ENCODE assay signal across 1 cellular context in the genomic region with DNA sequence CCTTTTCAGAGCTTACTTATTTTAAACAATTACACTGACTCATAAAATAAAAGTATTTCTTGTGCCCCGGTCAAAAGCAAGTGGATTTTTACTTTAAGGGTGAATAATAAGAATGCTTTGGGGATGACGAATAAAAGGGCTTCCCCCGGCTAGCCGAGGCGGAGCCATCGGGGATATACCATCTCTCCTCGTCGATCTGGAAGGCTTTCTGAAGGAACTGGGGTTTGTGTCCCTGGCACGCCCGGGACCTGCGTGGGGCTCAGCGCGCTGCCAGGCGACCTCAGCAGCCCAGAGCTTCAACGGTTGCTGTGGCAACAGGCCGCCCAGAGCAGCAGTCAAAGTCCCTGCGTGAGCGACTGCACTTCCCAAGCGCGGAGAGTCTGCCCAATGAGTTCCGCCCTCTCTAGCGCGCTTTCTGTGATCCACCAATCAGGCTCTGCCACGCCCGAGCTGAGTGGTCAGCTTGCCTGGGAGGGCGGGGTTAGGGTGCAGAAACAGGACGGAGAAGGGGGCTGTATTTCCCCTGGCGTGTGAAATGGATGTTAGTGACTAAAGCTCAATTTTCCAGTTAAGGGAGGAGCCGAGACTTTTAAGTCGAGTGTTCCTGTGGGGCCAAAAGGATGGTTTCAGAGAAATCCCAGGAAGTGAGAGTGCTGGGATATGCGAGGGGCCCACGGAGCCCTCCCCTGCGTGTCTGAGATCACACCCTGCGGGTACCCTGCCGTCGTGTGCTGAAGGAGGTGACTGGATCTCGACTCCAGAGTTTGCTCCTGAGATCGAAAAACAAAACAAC.
TF ChIP-seq lines count a peak whose summit lies in the region.

No MANE protein-coding gene starts in this region.

TF ChIP-seq in K562, 482 proteins besides CTCF, POLR2A, EP300 and RAD21 (continued from another document and continues in another):
- TF ChIP-seq, protein P1, sequence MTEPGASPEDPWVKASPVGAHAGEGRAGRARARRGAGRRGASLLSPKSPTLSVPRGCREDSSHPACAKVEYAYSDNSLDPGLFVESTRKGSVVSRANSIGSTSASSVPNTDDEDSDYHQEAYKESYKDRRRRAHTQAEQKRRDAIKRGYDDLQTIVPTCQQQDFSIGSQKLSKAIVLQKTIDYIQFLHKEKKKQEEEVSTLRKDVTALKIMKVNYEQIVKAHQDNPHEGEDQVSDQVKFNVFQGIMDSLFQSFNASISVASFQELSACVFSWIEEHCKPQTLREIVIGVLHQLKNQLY (CRISPR knock-in tag; conservative IDR thresholded peaks at IDR 0.05): no peak
- TF ChIP-seq ZNF175 (CRISPR knock-in tag; IDR thresholded peaks at IDR 0.05; ENCODE audit: low read depth): no peak
- TF ChIP-seq, protein P2, sequence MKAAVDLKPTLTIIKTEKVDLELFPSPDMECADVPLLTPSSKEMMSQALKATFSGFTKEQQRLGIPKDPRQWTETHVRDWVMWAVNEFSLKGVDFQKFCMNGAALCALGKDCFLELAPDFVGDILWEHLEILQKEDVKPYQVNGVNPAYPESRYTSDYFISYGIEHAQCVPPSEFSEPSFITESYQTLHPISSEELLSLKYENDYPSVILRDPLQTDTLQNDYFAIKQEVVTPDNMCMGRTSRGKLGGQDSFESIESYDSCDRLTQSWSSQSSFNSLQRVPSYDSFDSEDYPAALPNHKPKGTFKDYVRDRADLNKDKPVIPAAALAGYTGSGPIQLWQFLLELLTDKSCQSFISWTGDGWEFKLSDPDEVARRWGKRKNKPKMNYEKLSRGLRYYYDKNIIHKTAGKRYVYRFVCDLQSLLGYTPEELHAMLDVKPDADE (conservative IDR thresholded peaks at IDR 0.05; ENCODE audit: control insufficient read depth, low read depth, low read length): no peak
- no peak; the same call in 1 of the 2 replicates for TF ChIP-seq ZNF75A (CRISPR knock-in tag; IDR thresholded peaks at IDR 0.05)
- 0 out of 2 replicates have a peak, but pooled peaks have one; percentile 8 for TF ChIP-seq XRCC5 (IDR thresholded peaks at IDR 0.05; ENCODE audit: low read depth, low read length)
- no peak for TF ChIP-seq BCL6 (CRISPR knock-in tag; IDR thresholded peaks at IDR 0.05)
- TF ChIP-seq SREBF1 (IDR thresholded peaks at IDR 0.05; ENCODE audit: borderline replicate concordance, low read depth, low read length): 0 out of 2 replicates have a peak, but pooled peaks have one; percentile 7
- TF ChIP-seq CBFA2T2 (conservative IDR thresholded peaks at IDR 0.05): no peak
- no peak for TF ChIP-seq YBX1 (IDR thresholded peaks at IDR 0.05)
- TF ChIP-seq NBN (IDR thresholded peaks at IDR 0.05; ENCODE audit: low read depth): no peak
- TF ChIP-seq ZBTB49 (CRISPR knock-in tag; IDR thresholded peaks at IDR 0.05; ENCODE audit: borderline replicate concordance): no peak
- no peak for TF ChIP-seq MED1 (CRISPR knock-in tag; IDR thresholded peaks at IDR 0.05; ENCODE audit: borderline replicate concordance)
- 0 out of 2 replicates have a peak, but pooled peaks have one; percentile 15 for TF ChIP-seq ZNF24 (IDR thresholded peaks at IDR 0.05)
- TF ChIP-seq KLF16 (IDR thresholded peaks at IDR 0.05): no peak
- peak; percentile 48 for TF ChIP-seq FOSL1 (tag; conservative IDR thresholded peaks at IDR 0.05)
- TF ChIP-seq PRMT5 (CRISPR knock-in tag; IDR thresholded peaks at IDR 0.05): no peak
- no peak for TF ChIP-seq NFE2 (IDR thresholded peaks at IDR 0.05; ENCODE audit: low read depth)
- TF ChIP-seq MBD2 (IDR thresholded peaks at IDR 0.05; ENCODE audit: borderline replicate concordance, low read depth): peak; percentile 93
- TF ChIP-seq NCOA2 (IDR thresholded peaks at IDR 0.05; ENCODE audit: partially characterized antibody in 2 of 2): no peak
- TF ChIP-seq ZNF224 (CRISPR knock-in tag; IDR thresholded peaks at IDR 0.05): no peak
- no peak for TF ChIP-seq MAFF (IDR thresholded peaks at IDR 0.05; ENCODE audit: low read length)
- no peak for TF ChIP-seq POU5F1 (IDR thresholded peaks at IDR 0.05; ENCODE audit: borderline replicate concordance, low read depth, low read length, partially characterized antibody)
- no peak for TF ChIP-seq RERE (CRISPR knock-in tag; IDR thresholded peaks at IDR 0.05; ENCODE audit: borderline replicate concordance)
- no peak for TF ChIP-seq ZNF407 (IDR thresholded peaks at IDR 0.05; ENCODE audit: low read depth)
- TF ChIP-seq, protein P3, sequence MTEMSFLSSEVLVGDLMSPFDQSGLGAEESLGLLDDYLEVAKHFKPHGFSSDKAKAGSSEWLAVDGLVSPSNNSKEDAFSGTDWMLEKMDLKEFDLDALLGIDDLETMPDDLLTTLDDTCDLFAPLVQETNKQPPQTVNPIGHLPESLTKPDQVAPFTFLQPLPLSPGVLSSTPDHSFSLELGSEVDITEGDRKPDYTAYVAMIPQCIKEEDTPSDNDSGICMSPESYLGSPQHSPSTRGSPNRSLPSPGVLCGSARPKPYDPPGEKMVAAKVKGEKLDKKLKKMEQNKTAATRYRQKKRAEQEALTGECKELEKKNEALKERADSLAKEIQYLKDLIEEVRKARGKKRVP (CRISPR knock-in tag; IDR thresholded peaks at IDR 0.05): no peak
- TF ChIP-seq ERF (CRISPR knock-in tag; IDR thresholded peaks at IDR 0.05): no peak
- TF ChIP-seq XRCC3 (IDR thresholded peaks at IDR 0.05): no peak
- no peak for TF ChIP-seq PURB (CRISPR knock-in tag; IDR thresholded peaks at IDR 0.05; ENCODE audit: low read depth)
- no peak for TF ChIP-seq MTF1 (CRISPR knock-in tag; IDR thresholded peaks at IDR 0.05; ENCODE audit: borderline replicate concordance)
- TF ChIP-seq, protein P4, sequence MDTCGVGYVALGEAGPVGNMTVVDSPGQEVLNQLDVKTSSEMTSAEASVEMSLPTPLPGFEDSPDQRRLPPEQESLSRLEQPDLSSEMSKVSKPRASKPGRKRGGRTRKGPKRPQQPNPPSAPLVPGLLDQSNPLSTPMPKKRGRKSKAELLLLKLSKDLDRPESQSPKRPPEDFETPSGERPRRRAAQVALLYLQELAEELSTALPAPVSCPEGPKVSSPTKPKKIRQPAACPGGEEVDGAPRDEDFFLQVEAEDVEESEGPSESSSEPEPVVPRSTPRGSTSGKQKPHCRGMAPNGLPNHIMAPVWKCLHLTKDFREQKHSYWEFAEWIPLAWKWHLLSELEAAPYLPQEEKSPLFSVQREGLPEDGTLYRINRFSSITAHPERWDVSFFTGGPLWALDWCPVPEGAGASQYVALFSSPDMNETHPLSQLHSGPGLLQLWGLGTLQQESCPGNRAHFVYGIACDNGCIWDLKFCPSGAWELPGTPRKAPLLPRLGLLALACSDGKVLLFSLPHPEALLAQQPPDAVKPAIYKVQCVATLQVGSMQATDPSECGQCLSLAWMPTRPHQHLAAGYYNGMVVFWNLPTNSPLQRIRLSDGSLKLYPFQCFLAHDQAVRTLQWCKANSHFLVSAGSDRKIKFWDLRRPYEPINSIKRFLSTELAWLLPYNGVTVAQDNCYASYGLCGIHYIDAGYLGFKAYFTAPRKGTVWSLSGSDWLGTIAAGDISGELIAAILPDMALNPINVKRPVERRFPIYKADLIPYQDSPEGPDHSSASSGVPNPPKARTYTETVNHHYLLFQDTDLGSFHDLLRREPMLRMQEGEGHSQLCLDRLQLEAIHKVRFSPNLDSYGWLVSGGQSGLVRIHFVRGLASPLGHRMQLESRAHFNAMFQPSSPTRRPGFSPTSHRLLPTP (IDR thresholded peaks at IDR 0.05; ENCODE audit: borderline replicate concordance, extremely low read depth, insufficient read length): no peak
- no peak for TF ChIP-seq YY1 (IDR thresholded peaks at IDR 0.05; ENCODE audit: borderline replicate concordance in 1 of 3, control insufficient read depth in 1 of 3, extremely low read depth in 1 of 3, insufficient read depth in 3 of 3, insufficient read length in 1 of 3, insufficient replicate concordance in 2 of 3, low read depth in 1 of 3, low read length in 2 of 3)
